1 cellular context compared by ENCODE assay signal in the genomic region with DNA sequence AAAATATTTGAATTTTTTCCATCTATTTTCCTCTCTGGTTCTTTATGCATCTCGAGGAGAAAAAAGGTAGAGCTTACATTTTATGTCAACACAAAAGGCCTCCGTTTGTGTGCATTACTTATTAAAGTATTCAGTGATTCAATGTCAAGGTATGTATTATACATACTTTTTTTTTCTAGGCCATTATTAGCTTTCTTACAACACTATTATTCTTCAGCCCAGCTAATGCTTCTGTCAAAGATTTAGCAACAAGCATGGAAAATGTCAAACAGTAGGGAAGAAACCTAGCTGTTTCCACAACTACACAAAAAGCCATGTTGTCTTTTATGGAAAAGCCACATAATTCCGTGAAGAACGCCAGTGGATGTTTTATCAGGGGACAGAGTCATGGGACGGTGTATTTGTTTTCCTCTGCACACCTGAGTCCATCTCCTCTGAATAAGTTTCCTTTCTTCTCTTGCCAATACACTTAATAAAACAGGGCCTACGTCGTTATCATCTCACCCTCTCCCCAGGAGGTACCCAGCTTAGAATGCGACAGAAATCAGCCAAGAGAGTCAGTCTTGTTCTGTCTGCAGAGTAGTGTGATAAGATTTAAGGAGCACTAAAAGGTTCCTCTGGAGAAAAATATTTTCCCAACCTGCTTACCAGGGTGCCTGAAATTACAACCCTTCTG.
A peak's percentile ranks its signal among the peaks of the same experiment; 100 is the strongest.
TF ChIP-seq lines count a peak whose summit lies in the region.

No MANE protein-coding gene starts in this region.

TF ChIP-seq in HEK293, 187 proteins besides CTCF, POLR2A, EP300 and RAD21 (continued from another document):
- no peak for TF ChIP-seq ZNF416 (tag by site-specific recombination; IDR thresholded peaks at IDR 0.05)
- TF ChIP-seq, protein P1, sequence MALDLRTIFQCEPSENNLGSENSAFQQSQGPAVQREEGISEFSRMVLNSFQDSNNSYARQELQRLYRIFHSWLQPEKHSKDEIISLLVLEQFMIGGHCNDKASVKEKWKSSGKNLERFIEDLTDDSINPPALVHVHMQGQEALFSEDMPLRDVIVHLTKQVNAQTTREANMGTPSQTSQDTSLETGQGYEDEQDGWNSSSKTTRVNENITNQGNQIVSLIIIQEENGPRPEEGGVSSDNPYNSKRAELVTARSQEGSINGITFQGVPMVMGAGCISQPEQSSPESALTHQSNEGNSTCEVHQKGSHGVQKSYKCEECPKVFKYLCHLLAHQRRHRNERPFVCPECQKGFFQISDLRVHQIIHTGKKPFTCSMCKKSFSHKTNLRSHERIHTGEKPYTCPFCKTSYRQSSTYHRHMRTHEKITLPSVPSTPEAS (tag by site-specific recombination; IDR thresholded peaks at IDR 0.05) = no peak
- TF ChIP-seq GLIS1 (tag by site-specific recombination; IDR thresholded peaks at IDR 0.05) = 0 out of 2 replicates have a peak, but pooled peaks have one; percentile 17
- TF ChIP-seq OSR2 (tag by site-specific recombination; IDR thresholded peaks at IDR 0.05) = no peak
